8 cellular contexts compared by ENCODE assay signal in genomic region chr17:55089955-55090573, GRCh38.
A peak's percentile ranks its signal among the peaks of the same experiment; 100 is the strongest.
DNase-seq lines count a peak whose midpoint lies in the region; ATAC-seq, FAIRE-seq and TF ChIP-seq lines count a peak whose summit lies in the region.

No MANE protein-coding gene starts in this region.

- TF ChIP-seq CTCF in neural crest cell (conservative IDR thresholded peaks at IDR 0.05): no peak

- peaks cover 8% of the 10 kb centered on the region for H3K4me1 Mint-ChIP-seq in neural crest cell

- no peaks in the 10 kb centered on the region for H3K27me3 Mint-ChIP-seq in neural crest cell (ENCODE audit: low read depth)

- peaks cover 2% of the 10 kb centered on the region for H3K9me3 Mint-ChIP-seq in neural crest cell

- peak; percentile 2 for DNase-seq in H54 (ENCODE audit: insufficient read length, low spot score)
- DNase-seq in NCI-H1092 (lab: John Stamatoyannopoulos, UW): peak; percentile 4
- DNase-seq in activated T-helper 9 cell treated with anti-CD3 and anti-CD28 coated beads, Interleukin-2, amount 50 U/mL, for 16 hours (ENCODE audit: low read depth): peak; percentile 45
- DNase-seq in neural crest cell (ENCODE audit: low read depth, low spot score): no peak
- DNase-seq in NCI-H1105 treated with DMSO at 0.1 percent for 48 hours (lab: John Stamatoyannopoulos, UW): no peak
- DNase-seq in GM03348 (ENCODE audit: low spot score): no peak
- DNase-seq in activated CD8-positive, alpha-beta memory T cell treated with anti-CD3 and anti-CD28 coated beads for 24 hours: no peak

- TF ChIP-seq POLR2A in H54 (IDR thresholded peaks at IDR 0.05; ENCODE audit: low read depth, low read length): no peak

- ATAC-seq in GM18519 (IDR thresholded peaks at IDR 0.05; ENCODE audit: low FRiP score, unreplicated experiment): peak; percentile 99

- H3K4me3 Mint-ChIP-seq in neural crest cell: no peak overlapping the region

- H3K27ac Mint-ChIP-seq in neural crest cell (ENCODE audit: unreplicated experiment): peak overlapping the region; percentile 83

- H3K36me3 Mint-ChIP-seq in neural crest cell (ENCODE audit: low read depth): peaks cover 25% of the 10 kb centered on the region

- peak; percentile 97 for FAIRE-seq in H54 (lab: Jason Lieb, UNC)

Comparison
In these comparisons a context has a peak if more than half of its experiments do, and no peak if none do; other contexts are left out.
1. DNase-seq: peak in H54 (single experiment), NCI-H1092 (single experiment) and activated T-helper 9 cell treated with anti-CD3 and anti-CD28 coated beads, Interleukin-2, amount 50 U/mL, for 16 hours (single experiment); none in neural crest cell (single experiment), NCI-H1105 treated with DMSO at 0.1 percent for 48 hours (single experiment), GM03348 (single experiment) and activated CD8-positive, alpha-beta memory T cell treated with anti-CD3 and anti-CD28 coated beads for 24 hours (single experiment).